In genomic region chr3:59660852-59661624, GRCh38 we compare ENCODE assay signal across 1 cellular context.
TF ChIP-seq lines count a peak whose summit lies in the region.

No MANE protein-coding gene starts in this region.

TF ChIP-seq in HEK293, 187 proteins besides CTCF, POLR2A, EP300 and RAD21 (continued from another document and continues in another):
- no peak for TF ChIP-seq ZNF704 (tag by site-specific recombination; IDR thresholded peaks at IDR 0.05)
- TF ChIP-seq ZNF501 (tag by site-specific recombination; IDR thresholded peaks at IDR 0.05) = no peak
- TF ChIP-seq ZNF10 (tag by site-specific recombination; IDR thresholded peaks at IDR 0.05) = no peak
- no peak for TF ChIP-seq ZNF510 (tag by site-specific recombination; IDR thresholded peaks at IDR 0.05; ENCODE audit: insufficient replicate concordance)
- TF ChIP-seq SP2 (tag by site-specific recombination; IDR thresholded peaks at IDR 0.05) = no peak
- no peak for TF ChIP-seq ZNF26 (tag by site-specific recombination; IDR thresholded peaks at IDR 0.05)
- TF ChIP-seq ZNF585B (tag by site-specific recombination; IDR thresholded peaks at IDR 0.05) = no peak
- TF ChIP-seq ZNF610 (tag by site-specific recombination; IDR thresholded peaks at IDR 0.05; ENCODE audit: borderline replicate concordance) = no peak
- TF ChIP-seq ZBTB49 (tag by site-specific recombination; IDR thresholded peaks at IDR 0.05; ENCODE audit: low read depth) = no peak
- TF ChIP-seq RBAK (tag by site-specific recombination; IDR thresholded peaks at IDR 0.05) = no peak
- TF ChIP-seq ZNF280D (tag by site-specific recombination; IDR thresholded peaks at IDR 0.05) = no peak
- no peak for TF ChIP-seq ZNF114 (tag by site-specific recombination; IDR thresholded peaks at IDR 0.05)
- TF ChIP-seq ZNF362 (tag by site-specific recombination; IDR thresholded peaks at IDR 0.05) = no peak
- TF ChIP-seq ZNF398 (tag by site-specific recombination; IDR thresholded peaks at IDR 0.05) = no peak
- TF ChIP-seq ZNF112 (tag by site-specific recombination; IDR thresholded peaks at IDR 0.05) = no peak
- no peak for TF ChIP-seq ZBTB7A (tag by site-specific recombination; IDR thresholded peaks at IDR 0.05; ENCODE audit: low read depth)
- TF ChIP-seq ZNF621 (tag by site-specific recombination; IDR thresholded peaks at IDR 0.05) = no peak
- TF ChIP-seq GLIS1 (tag by site-specific recombination; IDR thresholded peaks at IDR 0.05) = no peak
- TF ChIP-seq HOXC10 (CRISPR knock-in tag; IDR thresholded peaks at IDR 0.05) = no peak
- no peak for TF ChIP-seq ZNF214 (tag by site-specific recombination; IDR thresholded peaks at IDR 0.05; ENCODE audit: borderline replicate concordance)
- no peak for TF ChIP-seq ZNF645 (tag by site-specific recombination; IDR thresholded peaks at IDR 0.05)
- TF ChIP-seq MEIS1 (CRISPR knock-in tag; IDR thresholded peaks at IDR 0.05; ENCODE audit: borderline replicate concordance) = no peak
- TF ChIP-seq SP7 (tag by site-specific recombination; IDR thresholded peaks at IDR 0.05) = no peak
- no peak for TF ChIP-seq ZNF324 (tag by site-specific recombination; IDR thresholded peaks at IDR 0.05)
- TF ChIP-seq ZNF639 (tag by site-specific recombination; IDR thresholded peaks at IDR 0.05) = no peak
- TF ChIP-seq PRDM2 (tag by site-specific recombination; IDR thresholded peaks at IDR 0.05; ENCODE audit: borderline replicate concordance) = no peak
- TF ChIP-seq ZBTB11 (tag by site-specific recombination; conservative IDR thresholded peaks at IDR 0.05; ENCODE audit: low read depth) = no peak
- TF ChIP-seq ZBTB1 (tag by site-specific recombination; IDR thresholded peaks at IDR 0.05) = no peak
